Comparison of ENCODE assay signal across 2 cellular contexts in the genomic region with DNA sequence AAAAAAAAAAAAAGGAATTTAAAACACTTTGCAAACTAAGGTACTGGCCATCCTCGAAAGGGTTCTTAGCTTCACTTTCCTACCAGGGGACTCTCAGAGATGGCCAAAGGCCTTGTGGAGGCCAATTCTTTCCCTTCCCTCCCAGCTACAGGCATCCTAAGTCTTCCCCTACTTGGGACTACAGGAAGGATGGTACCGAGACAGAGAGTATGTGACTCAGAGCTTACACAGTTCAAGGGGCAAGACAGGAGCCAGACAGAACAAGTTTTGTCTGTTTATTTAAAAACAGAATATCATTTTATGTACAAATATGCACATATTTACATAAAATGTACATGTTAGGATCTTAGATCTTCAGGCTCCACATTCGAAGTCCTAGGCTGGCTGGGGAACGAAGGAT.
TF ChIP-seq lines count a peak whose summit lies in the region.

No MANE protein-coding gene starts in this region.

TF ChIP-seq in IMR-90, 13 proteins besides CTCF, POLR2A, EP300 and RAD21:
- TF ChIP-seq NFE2L2 (IDR thresholded peaks at IDR 0.05; ENCODE audit: low read depth, low read length) = no peak
- TF ChIP-seq USF2 (IDR thresholded peaks at IDR 0.05; ENCODE audit: low read depth, low read length) = no peak
- no peak for TF ChIP-seq MAFK (IDR thresholded peaks at IDR 0.05; ENCODE audit: low read depth, low read length)
- no peak for TF ChIP-seq ELK1 (IDR thresholded peaks at IDR 0.05; ENCODE audit: borderline replicate concordance, low read depth, low read length)
- no peak for TF ChIP-seq CEBPB (IDR thresholded peaks at IDR 0.05; ENCODE audit: low read depth, low read length)
- no peak for TF ChIP-seq FOS (IDR thresholded peaks at IDR 0.05; ENCODE audit: low read depth, low read length)
- TF ChIP-seq MAZ (IDR thresholded peaks at IDR 0.05; ENCODE audit: borderline replicate concordance, low read depth, low read length) = no peak
- TF ChIP-seq SMC3 (IDR thresholded peaks at IDR 0.05; ENCODE audit: low read depth, low read length) = no peak
- TF ChIP-seq CHD1 (IDR thresholded peaks at IDR 0.05; ENCODE audit: low read depth, low read length) = no peak
- no peak for TF ChIP-seq RCOR1 (IDR thresholded peaks at IDR 0.05; ENCODE audit: insufficient replicate concordance, low read length)
- TF ChIP-seq BHLHE40 (IDR thresholded peaks at IDR 0.05; ENCODE audit: low read depth, low read length) = no peak
- TF ChIP-seq MXI1 (IDR thresholded peaks at IDR 0.05; ENCODE audit: borderline replicate concordance, low read depth, low read length) = no peak
- no peak for TF ChIP-seq RFX5 (IDR thresholded peaks at IDR 0.05; ENCODE audit: low read depth, low read length)
TF ChIP-seq in IMR-90: peak in this region for 0.

TF ChIP-seq in SK-N-SH, 30 proteins besides CTCF, POLR2A, EP300 and RAD21:
- TF ChIP-seq FOXJ3 (CRISPR knock-in tag; IDR thresholded peaks at IDR 0.05) (no peak), FOXM1 (IDR thresholded peaks at IDR 0.05; ENCODE audit: low read depth) (no peak), NRF1 (IDR thresholded peaks at IDR 0.05; ENCODE audit: low read depth, low read length) (no peak), CHD2 (IDR thresholded peaks at IDR 0.05; ENCODE audit: low read length, partially characterized antibody) (no peak), JUND (IDR thresholded peaks at IDR 0.05) (no peak), YY1 (IDR thresholded peaks at IDR 0.05; ENCODE audit: low read depth) (no peak), POLR2AphosphoS5 (IDR thresholded peaks at IDR 0.05; ENCODE audit: low read depth, low read length) (no peak), GATA2 (CRISPR knock-in tag; IDR thresholded peaks at IDR 0.05) (no peak), ELF1 (IDR thresholded peaks at IDR 0.05) (no peak), EZH2phosphoT487 (IDR thresholded peaks at IDR 0.05; ENCODE audit: borderline replicate concordance, low read depth) (no peak), SIN3A (IDR thresholded peaks at IDR 0.05; ENCODE audit: borderline replicate concordance, low read depth, low read length) (no peak), NFIC (IDR thresholded peaks at IDR 0.05; ENCODE audit: borderline replicate concordance) (no peak)
